8 cellular contexts compared by ENCODE assay signal in genomic region chr5:108381955-108382783, GRCh38. TPM values are rescaled to one million over a fixed set of nuclear protein-coding genes. Genes with fewer than 3 reads are reported as not detected.
A peak's percentile ranks its signal among the peaks of the same experiment; 100 is the strongest.
DNase-seq lines count a peak whose midpoint lies in the region; ATAC-seq and TF ChIP-seq lines count a peak whose summit lies in the region.

TSS of gene FBXL17 (minus strand) at chr5:108382098.

- H3K4me3 ChIP-seq in right atrium auricular region (peak within 1 kb of the TSS; percentile 88 to 89), uterus (peak within 1 kb of the TSS; percentile 84 to 85)

- peaks cover 2% of the 10 kb centered on the region for H3K36me3 Mint-ChIP-seq in T-helper 17 cell (ENCODE audit: low read depth)

- H3K9me3 ChIP-seq in T-helper 17 cell (ENCODE audit: control insufficient read depth, low read length, poor library complexity, severe bottlenecking) (no peaks in the 10 kb centered on the region), right atrium auricular region (no peaks in the 10 kb centered on the region), uterus (no peaks in the 10 kb centered on the region)

- H3K4me1 Mint-ChIP-seq in T-helper 17 cell = peaks cover 23% of the 10 kb centered on the region

- H3K27me3 Mint-ChIP-seq in T-helper 17 cell = no peaks in the 10 kb centered on the region

- intact Hi-C loops in uterus (cut with DNase I; ENCODE audit: low total_unique reads) = no loop called here

- H3K27me3 ChIP-seq in right atrium auricular region = no peaks in the 10 kb centered on the region
- no peaks in the 10 kb centered on the region for H3K27me3 ChIP-seq in uterus

- peak; percentile 87 for DNase-seq in GM13977 (ENCODE audit: low spot score)
- DNase-seq in NCI-H1694 treated with DMSO at 0.1 percent for 48 hours (lab: John Stamatoyannopoulos, UW) = peak; percentile 74
- DNase-seq in T-helper 17 cell = peak; percentile 79 to 84 (median 83)
- DNase-seq in right atrium auricular region (ENCODE audit: low spot score) = peak; percentile 96
- peak; percentile 52 for DNase-seq in pulmonary artery endothelial cell (ENCODE audit: low read depth, low spot score)
- DNase-seq in uterus = peak; percentile 91 to 92

- peaks cover 0 to 26% of the 10 kb centered on the region in 2 donors for H3K4me1 ChIP-seq in right atrium auricular region
- peaks cover 0 to 9% of the 10 kb centered on the region in 2 donors for H3K4me1 ChIP-seq in uterus

- ATAC-seq in HG02870 (IDR thresholded peaks at IDR 0.05; ENCODE audit: unreplicated experiment) = peak; percentile 75
- peak; percentile 85 for ATAC-seq in T-helper 17 cell

- H3K27ac Mint-ChIP-seq in T-helper 17 cell = peak within 1 kb of the TSS; percentile 100

- peak within 1 kb of the TSS; percentile 91 for H3K27ac ChIP-seq in angular gyrus (ENCODE audit: low read depth, low read length)
- peak within 1 kb of the TSS; percentile 99 to 100 for H3K27ac ChIP-seq in right atrium auricular region
- H3K27ac ChIP-seq in uterus = peak within 1 kb of the TSS; percentile 96 to 99

- TF ChIP-seq CTCF in GM13977 (IDR thresholded peaks at IDR 0.05; ENCODE audit: extremely low read depth, insufficient read depth, missing control alignments) (no peak), right atrium auricular region (IDR thresholded peaks at IDR 0.05) (peak in 1 of 2 donors; percentile 36), uterus (IDR thresholded peaks at IDR 0.05) (no peak)

- peak within 1 kb of the TSS; percentile 98 for H3K4me3 Mint-ChIP-seq in T-helper 17 cell

- peak; percentile 68 to 93 for TF ChIP-seq POLR2A in uterus (IDR thresholded peaks at IDR 0.05)

- in situ Hi-C loops in GM13977 (cut with MboI; ENCODE audit: low pct_unique_long_range_greater_than_20kb, low sequenced_read_pairs, unreplicated experiment) = no loop called here

- H3K36me3 ChIP-seq in right atrium auricular region (no peaks in the 10 kb centered on the region), uterus (no peaks in the 10 kb centered on the region)

RNA-seq across cellular contexts. Expression of gene FBXL17, which starts in this region (rescaled TPM):
- total RNA-seq in T-helper 17 cell (10 to 100 TPM; 22.6 to 26.8 TPM), right atrium auricular region (10 to 100 TPM; 16.1 to 31.7 TPM), pulmonary artery endothelial cell (3.9 and 4.6 TPM in 2 replicates), uterus (10 to 100 TPM; 11.5 to 28.6 (median 19.9) TPM)

Comparison
In these comparisons a context has a peak if more than half of its experiments do, and no peak if none do; other contexts are left out.
1. Peak in every context shown above with its lines: DNase-seq, ATAC-seq, H3K4me3 ChIP-seq and H3K27ac ChIP-seq.